In genomic region chr18:41486581-41486980, GRCh38 we compare ENCODE assay signal across 30 cellular contexts.
"Had no signal": no experiment of that assay in that cellular context is flagged by ENCODE, and none has a peak within 500 bp of the region (broad histone marks: within the 10 kb centered on the region; RNA-seq: fewer than 3 reads in every experiment).

No MANE protein-coding gene starts in this region.

- H3K36me3 Mint-ChIP-seq: activated naive CD4-positive, alpha-beta T cell treated with anti-CD3 and anti-CD28 coated beads, Interleukin-2, amount 10 ng/mL, durations not matched to agents 7 days and 5 days; activated naive CD4-positive, alpha-beta T cell treated with anti-CD3 and anti-CD28 coated beads, Interleukin-2, amount 50 U/mL, for 72 hours; activated naive CD8-positive, alpha-beta T cell treated with anti-CD3 and anti-CD28 coated beads, Interleukin-2, amount 10 ng/mL, durations not matched to agents 7 days and 5 days had no signal

- H3K27ac Mint-ChIP-seq: activated CD4-positive, alpha-beta memory T cell treated with anti-CD3 and anti-CD28 coated beads, Interleukin-2, amount 10 ng/mL, durations not matched to agents 7 days and 5 days; activated CD4-positive, alpha-beta T cell treated with anti-CD3 and anti-CD28 coated beads, Interleukin-2, amount 10 ng/mL, durations not matched to agents 7 days and 5 days; activated naive CD4-positive, alpha-beta T cell treated with anti-CD3 and anti-CD28 coated beads, Interleukin-2, amount 10 ng/mL, durations not matched to agents 7 days and 5 days; activated naive CD8-positive, alpha-beta T cell treated with anti-CD3 and anti-CD28 coated beads, Interleukin-2, amount 10 ng/mL, durations not matched to agents 7 days and 5 days; activated T-cell treated with anti-CD3 and anti-CD28 coated beads, Interleukin-2, amount 50 U/mL, for 24 hours; activated T-cell treated with anti-CD3 and anti-CD28 coated beads, Interleukin-2, amount 50 U/mL, for 72 hours; effector memory CD8-positive, alpha-beta T cell; T-helper 17 cell; T-helper 2 cell treated with Interferon-gamma antibody and Interleukin-4, amounts not matched to agents 5 μg/mL and 100 μg/mL, for 36 hours had no signal

- H3K9me3 ChIP-seq: esophagus squamous epithelium, gastroesophageal sphincter had no signal

- H3K27me3 ChIP-seq: brain microvascular endothelial cell, esophagus squamous epithelium, gastroesophageal sphincter had no signal

- H3K4me1 Mint-ChIP-seq: activated CD4-positive, alpha-beta memory T cell treated with anti-CD3 and anti-CD28 coated beads, Interleukin-2, amount 10 ng/mL, durations not matched to agents 7 days and 5 days; activated CD4-positive, alpha-beta T cell treated with anti-CD3 and anti-CD28 coated beads, Interleukin-2, amount 10 ng/mL, durations not matched to agents 7 days and 5 days; activated naive CD4-positive, alpha-beta T cell treated with anti-CD3 and anti-CD28 coated beads, Interleukin-2, amount 10 ng/mL, durations not matched to agents 7 days and 5 days; activated naive CD8-positive, alpha-beta T cell treated with anti-CD3 and anti-CD28 coated beads, Interleukin-2, amount 10 ng/mL, durations not matched to agents 7 days and 5 days; central memory CD8-positive, alpha-beta T cell; T-helper 17 cell had no signal

- H3K36me3 ChIP-seq: brain microvascular endothelial cell, esophagus squamous epithelium, gastroesophageal sphincter had no signal

- H3K4me3 Mint-ChIP-seq: activated CD4-positive, alpha-beta memory T cell treated with anti-CD3 and anti-CD28 coated beads, Interleukin-2, amount 10 ng/mL, durations not matched to agents 7 days and 5 days; activated CD4-positive, alpha-beta T cell treated with anti-CD3 and anti-CD28 coated beads, Interleukin-2, amount 10 ng/mL, durations not matched to agents 7 days and 5 days; activated naive CD4-positive, alpha-beta T cell treated with anti-CD3 and anti-CD28 coated beads, Interleukin-2, amount 10 ng/mL, durations not matched to agents 7 days and 5 days; activated naive CD8-positive, alpha-beta T cell treated with anti-CD3 and anti-CD28 coated beads, Interleukin-2, amount 10 ng/mL, durations not matched to agents 7 days and 5 days; activated T-cell treated with anti-CD3 and anti-CD28 coated beads, Interleukin-2, amount 50 U/mL, for 24 hours; activated T-cell treated with anti-CD3 and anti-CD28 coated beads, Interleukin-2, amount 50 U/mL, for 72 hours; central memory CD8-positive, alpha-beta T cell; effector memory CD8-positive, alpha-beta T cell; T-helper 17 cell; T-helper 2 cell treated with Interferon-gamma antibody and Interleukin-4, amounts not matched to agents 5 μg/mL and 100 μg/mL, for 36 hours had no signal

- ATAC-seq: activated naive CD4-positive, alpha-beta T cell treated with anti-CD3 and anti-CD28 coated beads, Interleukin-2, amount 50 U/mL, for 72 hours; activated T-cell treated with anti-CD3 and anti-CD28 coated beads, Interleukin-2, amount 50 U/mL, for 72 hours; effector memory CD8-positive, alpha-beta T cell; gastroesophageal sphincter; T-helper 17 cell had no signal

- DNase-seq: activated CD4-positive, alpha-beta memory T cell treated with anti-CD3 and anti-CD28 coated beads, Interleukin-2, amount 10 ng/mL, durations not matched to agents 7 days and 5 days; activated CD4-positive, alpha-beta T cell treated with anti-CD3 and anti-CD28 coated beads for 1 hour; activated CD4-positive, alpha-beta T cell treated with anti-CD3 and anti-CD28 coated beads for 4 hours; activated CD4-positive, alpha-beta T cell treated with anti-CD3 and anti-CD28 coated beads, Interleukin-2, amount 10 ng/mL, durations not matched to agents 7 days and 5 days; activated CD4-positive, alpha-beta T cell treated with anti-CD3 and anti-CD28 coated beads, Interleukin-2, amount 50 U/mL, for 4 hours; activated CD8-positive, alpha-beta memory T cell treated with anti-CD3 and anti-CD28 coated beads, Interleukin-2, amount 50 U/mL, for 48 hours; activated gamma-delta T cell; activated naive CD4-positive, alpha-beta T cell; activated naive CD4-positive, alpha-beta T cell treated with anti-CD3 and anti-CD28 coated beads, Interleukin-2, amount 10 ng/mL, durations not matched to agents 7 days and 5 days; activated naive CD8-positive, alpha-beta T cell treated with anti-CD3 and anti-CD28 coated beads, Interleukin-2, amount 10 ng/mL, durations not matched to agents 7 days and 5 days; activated T-cell treated with anti-CD3 and anti-CD28 coated beads for 4 hours; activated T-cell treated with anti-CD3 and anti-CD28 coated beads, Interleukin-2, amount 50 U/mL, for 24 hours; activated T-cell treated with anti-CD3 and anti-CD28 coated beads, Interleukin-2, amount 50 U/mL, for 72 hours; amniotic stem cell; anterior cingulate cortex; brain microvascular endothelial cell; dermis blood vessel endothelial cell; effector CD4-positive, alpha-beta T cell; effector memory CD8-positive, alpha-beta T cell; esophagus squamous epithelium; foreskin melanocyte; T-helper 1 cell; T-helper 17 cell; T1000 had no signal

- H3K27ac ChIP-seq: brain microvascular endothelial cell, coronary artery, epithelial cell of prostate, esophagus squamous epithelium, gastroesophageal sphincter had no signal

- H3K4me3 ChIP-seq: coronary artery, esophagus squamous epithelium, gastroesophageal sphincter had no signal

- H3K27me3 Mint-ChIP-seq: activated CD4-positive, alpha-beta memory T cell treated with anti-CD3 and anti-CD28 coated beads, Interleukin-2, amount 10 ng/mL, durations not matched to agents 7 days and 5 days; activated CD4-positive, alpha-beta T cell treated with anti-CD3 and anti-CD28 coated beads, Interleukin-2, amount 10 ng/mL, durations not matched to agents 7 days and 5 days; activated naive CD4-positive, alpha-beta T cell treated with anti-CD3 and anti-CD28 coated beads, Interleukin-2, amount 10 ng/mL, durations not matched to agents 7 days and 5 days; activated naive CD8-positive, alpha-beta T cell treated with anti-CD3 and anti-CD28 coated beads, Interleukin-2, amount 10 ng/mL, durations not matched to agents 7 days and 5 days; activated T-cell treated with anti-CD3 and anti-CD28 coated beads, Interleukin-2, amount 50 U/mL, for 24 hours; central memory CD8-positive, alpha-beta T cell; effector memory CD8-positive, alpha-beta T cell; T-helper 17 cell had no signal

- H3K4me1 ChIP-seq: esophagus squamous epithelium, gastroesophageal sphincter had no signal
